ENCODE assay signal across 9 cellular contexts in the genomic region with DNA sequence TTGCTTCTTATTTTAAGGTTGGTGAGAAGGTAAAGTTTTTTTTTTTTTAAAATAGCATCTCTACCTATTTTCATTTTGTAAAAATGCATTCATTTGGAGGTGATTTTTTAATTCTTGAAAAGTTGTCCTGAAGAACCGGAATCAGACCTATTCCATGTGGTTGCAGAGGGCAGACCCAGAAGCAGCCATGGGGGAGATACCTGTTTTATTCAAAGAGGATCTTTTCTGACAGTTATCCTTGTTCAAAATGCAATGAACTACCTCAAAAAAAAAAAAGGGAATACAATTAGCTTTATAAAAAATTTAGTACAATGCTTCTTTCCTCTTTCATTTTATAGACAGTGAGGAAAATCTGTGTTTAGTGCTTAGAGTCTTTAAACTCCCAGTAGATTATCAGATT. TPM values are rescaled to one million over a fixed set of nuclear protein-coding genes. Genes with fewer than 3 reads are reported as not detected.
DNase-seq lines count a peak whose midpoint lies in the region; ATAC-seq, FAIRE-seq and TF ChIP-seq lines count a peak whose summit lies in the region.
"Had no signal": no experiment of that assay in that cellular context is flagged by ENCODE, and none has a peak within 500 bp of the region (broad histone marks: within the 10 kb centered on the region; RNA-seq: fewer than 3 reads in every experiment).

No MANE protein-coding gene starts in this region.

- H2AFZ ChIP-seq in PC-9: peak overlapping the region; percentile 98

- H3K9me3 ChIP-seq in Caco-2: no peaks in the 10 kb centered on the region
- no peaks in the 10 kb centered on the region for H3K9me3 ChIP-seq in PC-9 (ENCODE audit: insufficient read depth, low read depth)

- CTCF ChIA-PET in Caco-2 (lab: Charles Lee) (interaction anchor here (0.6 to 4.1 kb wide), 4 partner anchors 8 to 247 kb away, joined by 4 to 64 read pairs (median 9); a partner anchor contains a TSS), PC-9 (lab: Charles Lee) (interaction anchor here (0.6 to 2.4 kb wide), 6 partner anchors 8 to 140 kb away, joined by 3 to 21 read pairs (median 3); a partner anchor contains a TSS)

- H3K4me1 ChIP-seq in Caco-2: peaks cover 5% of the 10 kb centered on the region; the same call in 1 of the 2 replicates
- peaks cover 33% of the 10 kb centered on the region; the same call in 1 of the 2 replicates for H3K4me1 ChIP-seq in PC-9 (replicated peaks; ENCODE audit: insufficient read depth)
- peaks cover 4% of the 10 kb centered on the region for H3K4me1 ChIP-seq in foreskin keratinocyte

- intact Hi-C loops in Caco-2 (cut with micrococcal nuclease; ENCODE audit: unreplicated experiment): loop anchor here (5.0 kb wide), 1 partner anchor 451 kb away; a partner anchor contains a TSS
- intact Hi-C loops in PC-9 (cut with micrococcal nuclease; ENCODE audit: unreplicated experiment): loop anchor here (10.0 kb wide), 1 partner anchor 914 kb away; no protein-coding TSS in a partner anchor

- H3K4me1 Mint-ChIP-seq in Caco-2 (ENCODE audit: low read depth, unreplicated experiment): peaks cover 11% of the 10 kb centered on the region

- no peak for TF ChIP-seq POLR2A in H54 (IDR thresholded peaks at IDR 0.05; ENCODE audit: low read depth, low read length)

- H3K36me3 ChIP-seq in Caco-2 (ENCODE audit: control insufficient read depth, insufficient read depth, low read length) (no peaks in the 10 kb centered on the region), PC-9 (ENCODE audit: low read depth) (no peaks in the 10 kb centered on the region)

- H3K9me3 Mint-ChIP-seq in Caco-2 (ENCODE audit: unreplicated experiment): no peaks in the 10 kb centered on the region
- H3K9me3 Mint-ChIP-seq: T-cell had no signal

- no peak overlapping the region for H3K4me3 Mint-ChIP-seq in Caco-2 (ENCODE audit: unreplicated experiment)

- DNase-seq in Caco-2: no peak
- DNase-seq in PC-9: no peak
- no peak for DNase-seq in foreskin keratinocyte
- DNase-seq in skeletal muscle cell (ENCODE audit: low read depth): no peak
- DNase-seq in H54 (ENCODE audit: insufficient read length, low spot score): no peak
- DNase-seq in NCI-H446 treated with DMSO at 0.1 percent for 48 hours (lab: John Stamatoyannopoulos, UW): no peak
- DNase-seq in SKM-1 (lab: John Stamatoyannopoulos, UW; ENCODE audit: unreplicated experiment): no peak

- ATAC-seq in foreskin keratinocyte (no peak), GM18861 (IDR thresholded peaks at IDR 0.05; ENCODE audit: unreplicated experiment) (no peak)

- no peaks in the 10 kb centered on the region for H3K27me3 ChIP-seq in Caco-2 (replicated peaks; ENCODE audit: control insufficient read depth, insufficient read depth, low read length)
- H3K27me3 ChIP-seq in PC-9 (ENCODE audit: insufficient read depth, low read depth): no peaks in the 10 kb centered on the region
- H3K27me3 ChIP-seq in foreskin keratinocyte: no peaks in the 10 kb centered on the region

- H3K4me3 ChIP-seq in Caco-2 (ENCODE audit: low read depth, low read length) (peak overlapping the region; percentile 69), PC-9 (peak overlapping the region; percentile 100), skeletal muscle cell (ENCODE audit: low read depth, low read length) (peak overlapping the region; percentile 87)

- BruUV-seq in Caco-2 (replicated peaks; lab: Mats Ljungman, UMichigan) (no TSS peak), PC-9 (replicated peaks; lab: Mats Ljungman, UMichigan) (no TSS peak)

- POLR2A ChIA-PET in Caco-2 (lab: Charles Lee): interaction anchor here (2.7 kb wide), 1 partner anchor 8 kb away, joined by 19 read pairs; a partner anchor contains a TSS
- POLR2A ChIA-PET in PC-9 (lab: Charles Lee; ENCODE audit: unreplicated experiment): interaction anchor here (0.6 to 0.8 kb wide), 3 partner anchors 35 to 195 kb away, joined by 3 to 8 read pairs (median 3); no protein-coding TSS in a partner anchor

- H3K27ac ChIP-seq in PC-9 (peak overlapping the region; percentile 92), foreskin keratinocyte (peak overlapping the region; percentile 75)

- H4K20me1 ChIP-seq in PC-9 (ENCODE audit: insufficient read depth): no peaks in the 10 kb centered on the region

- peak overlapping the region; percentile 29 for H3K27ac Mint-ChIP-seq in Caco-2 (ENCODE audit: unreplicated experiment)

- H3K9me2 ChIP-seq in PC-9 (ENCODE audit: insufficient read depth): no peaks in the 10 kb centered on the region

- TF ChIP-seq CTCF in Caco-2 (IDR thresholded peaks at IDR 0.05; ENCODE audit: insufficient read depth in 1 of 2, low read depth in 1 of 2, low read length in 1 of 2, severe bottlenecking in 1 of 2, unreplicated experiment in 1 of 2) (no peak), PC-9 (conservative IDR thresholded peaks at IDR 0.05) (no peak), foreskin keratinocyte (conservative IDR thresholded peaks at IDR 0.05) (no peak)

- FAIRE-seq in H54 (lab: Jason Lieb, UNC): no peak

- peak overlapping the region; percentile 95 for H3K4me2 ChIP-seq in PC-9

- H3K27me3 Mint-ChIP-seq in Caco-2 (ENCODE audit: insufficient read depth, unreplicated experiment): peaks cover 3% of the 10 kb centered on the region

- peaks cover 34% of the 10 kb centered on the region for H3F3A ChIP-seq in PC-9 (ENCODE audit: insufficient read depth, low read depth)

- peaks cover 22% of the 10 kb centered on the region for H3K36me3 Mint-ChIP-seq in Caco-2 (ENCODE audit: insufficient read depth, unreplicated experiment)
- H3K36me3 Mint-ChIP-seq: T-cell had no signal

- peaks cover 21% of the 10 kb centered on the region; the same call in 1 of the 2 replicates for H3K79me2 ChIP-seq in PC-9 (ENCODE audit: low read depth)

RNA-seq across cellular contexts. Expression of a gene that starts 8.4 kb away (rescaled TPM):
- 57.4 and 62.7 TPM in 2 replicates for total RNA-seq in Caco-2 (2022)
- 49.7 and 67.6 TPM in 2 replicates for total RNA-seq in PC-9 (2021)
- 38.3 and 46.7 TPM in 2 replicates for total RNA-seq in foreskin keratinocyte
- 14.1 and 16.8 TPM in 2 replicates for polyA plus RNA-seq in foreskin keratinocyte

RNA-seq across cellular contexts. Expression of a gene that starts 31.9 kb away (rescaled TPM):
- 58.1 and 58.8 TPM in 2 replicates for total RNA-seq in Caco-2 (2022)
- 46.8 and 65.3 TPM in 2 replicates for total RNA-seq in PC-9 (2021)
- 103 and 110 TPM in 2 replicates for total RNA-seq in foreskin keratinocyte
- polyA plus RNA-seq in foreskin keratinocyte: 60.3 and 66.0 TPM in 2 replicates
